ENCODE assay signal across 13 cellular contexts in genomic region chr1:206456577-206457375, GRCh38. TPM values are rescaled to one million over a fixed set of nuclear protein-coding genes. Genes with fewer than 3 reads are reported as not detected.
A peak's percentile ranks its signal among the peaks of the same experiment; 100 is the strongest.
DNase-seq lines count a peak whose midpoint lies in the region; ATAC-seq and TF ChIP-seq lines count a peak whose summit lies in the region.
"Had no signal": no experiment of that assay in that cellular context is flagged by ENCODE, and none has a peak within 500 bp of the region (broad histone marks: within the 10 kb centered on the region; RNA-seq: fewer than 3 reads in every experiment).

No MANE protein-coding gene starts in this region.

- H4K20me1 ChIP-seq in fibroblast of lung (ENCODE audit: control insufficient read depth, extremely low read depth, insufficient read depth, low read length): no peaks in the 10 kb centered on the region
- no peaks in the 10 kb centered on the region for H4K20me1 ChIP-seq in smooth muscle cell (ENCODE audit: low read depth)

- DNase-seq in HCEC 1CT (peak; percentile 20), RWPE1 (ENCODE audit: low spot score) (peak; percentile 70), fibroblast of lung (ENCODE audit: low read depth in 2 of 2) (peak; percentile 14 to 64), smooth muscle cell (lab: John Stamatoyannopoulos, UW; ENCODE audit: unreplicated experiment) (no peak), activated gamma-delta T cell (lab: John Stamatoyannopoulos, UW) (no peak), erythroblast (lab: John Stamatoyannopoulos, UW) (no peak)
- DNase-seq: DND-41; kidney glomerular epithelial cell; stimulated activated CD4-positive, alpha-beta T cell treated with anti-CD3 and anti-CD28 coated beads, Interleukin-4, amount 100 ng/mL, for 4 hours had no signal

- H3K4me3 ChIP-seq in fibroblast of lung (replicated peaks in 1 of 4; ENCODE audit: control extremely low read depth in 1 of 4, insufficient read depth in 1 of 4, low read depth in 3 of 4, low read length in 4 of 4): no peak overlapping the region
- no peak overlapping the region for H3K4me3 ChIP-seq in smooth muscle cell
- H3K4me3 ChIP-seq: ascending aorta, esophagus muscularis mucosa had no signal

- H3K9me3 ChIP-seq in fibroblast of lung (ENCODE audit: control insufficient read depth, insufficient read depth, low read depth, low read length) (no peaks in the 10 kb centered on the region), smooth muscle cell (replicated peaks; ENCODE audit: low read depth) (no peaks in the 10 kb centered on the region)
- H3K9me3 ChIP-seq: ascending aorta, esophagus muscularis mucosa had no signal

- H3K4me2 ChIP-seq in fibroblast of lung (ENCODE audit: extremely low read depth, insufficient read depth, low read length): peak overlapping the region; percentile 63
- H3K4me2 ChIP-seq in smooth muscle cell: peak overlapping the region; percentile 22

- TF ChIP-seq CTCF in RWPE1 (conservative IDR thresholded peaks at IDR 0.05; ENCODE audit: low read depth) (no peak), fibroblast of lung (conservative IDR thresholded peaks at IDR 0.05 in 1 of 2, IDR thresholded peaks at IDR 0.05 in 1 of 2; ENCODE audit: low read depth in 1 of 2, low read length in 2 of 2) (no peak), smooth muscle cell (IDR thresholded peaks at IDR 0.05; ENCODE audit: borderline replicate concordance, insufficient read depth, poor library complexity, severe bottlenecking) (no peak)

- 72% methylated on average over 11 of the region's 11 CpGs for WGBS in smooth muscle cell (ENCODE audit: low lambda C conversion rate)

- peaks cover 14% of the 10 kb centered on the region for H3K36me3 ChIP-seq in fibroblast of lung (ENCODE audit: control insufficient read depth, insufficient read depth, low read length)
- no peaks in the 10 kb centered on the region for H3K36me3 ChIP-seq in smooth muscle cell (ENCODE audit: low read depth)

- POLR2A ChIA-PET in RWPE1 (lab: Yijun Ruan, JAX; ENCODE audit: low non-redundant PET): no interaction called here

- no peak for ATAC-seq in HG02623 (IDR thresholded peaks at IDR 0.05; ENCODE audit: unreplicated experiment)

- no peak overlapping the region for H3K9ac ChIP-seq in fibroblast of lung (ENCODE audit: insufficient read depth, low read length)
- H3K9ac ChIP-seq in smooth muscle cell (ENCODE audit: low read depth): no peak overlapping the region
- H3K9ac ChIP-seq: parathyroid adenoma had no signal

- H3K27ac ChIP-seq in RWPE1 (peak overlapping the region; percentile 50; the same call in 1 of the 2 replicates), fibroblast of lung (ENCODE audit: insufficient read depth, low read length) (no peak overlapping the region), smooth muscle cell (ENCODE audit: low read depth) (peak overlapping the region; percentile 44)
- H3K27ac ChIP-seq: ascending aorta, esophagus muscularis mucosa, parathyroid adenoma had no signal

- no peaks in the 10 kb centered on the region for H3K79me2 ChIP-seq in fibroblast of lung (ENCODE audit: control insufficient read depth, insufficient read depth, low read length)
- no peaks in the 10 kb centered on the region for H3K79me2 ChIP-seq in smooth muscle cell (ENCODE audit: low read depth)
- H3K79me2 ChIP-seq: parathyroid adenoma had no signal

- CTCF ChIA-PET in RWPE1 (lab: Yijun Ruan, JAX): no interaction called here

- H3K27me3 ChIP-seq in fibroblast of lung (ENCODE audit: control insufficient read depth, insufficient read depth, low read length): no peaks in the 10 kb centered on the region
- no peaks in the 10 kb centered on the region for H3K27me3 ChIP-seq in smooth muscle cell (ENCODE audit: low read depth)
- H3K27me3 ChIP-seq: ascending aorta, esophagus muscularis mucosa had no signal

- no peak for TF ChIP-seq POLR2A in erythroblast (IDR thresholded peaks at IDR 0.05; ENCODE audit: low read length)

- H3K4me1 ChIP-seq in fibroblast of lung (ENCODE audit: control insufficient read depth, extremely low read depth, insufficient read depth, low read length): peaks cover 12% of the 10 kb centered on the region
- peaks cover 23% of the 10 kb centered on the region for H3K4me1 ChIP-seq in smooth muscle cell (ENCODE audit: low read depth)
- H3K4me1 ChIP-seq: ascending aorta, parathyroid adenoma had no signal

- no peaks in the 10 kb centered on the region for H3F3A ChIP-seq in smooth muscle cell (ENCODE audit: low read depth)

- H2AFZ ChIP-seq in fibroblast of lung (ENCODE audit: low read length): no peak overlapping the region
- H2AFZ ChIP-seq in smooth muscle cell (ENCODE audit: low read depth): no peak overlapping the region
- H2AFZ ChIP-seq: parathyroid adenoma had no signal

RNA-seq across cellular contexts. Expression of gene IKBKE, which starts 13.5 kb away (rescaled TPM):
- total RNA-seq in fibroblast of lung: 9.6 and 10.0 TPM in 2 replicates
- polyA plus RNA-seq in fibroblast of lung: 12.4 and 13.1 TPM in 2 replicates
- polyA plus RNA-seq in fibroblast of lung (2012): 14.2 and 16.1 TPM in 2 replicates
- polyA minus RNA-seq in fibroblast of lung (ENCODE audit: low replicate concordance): 12.0 and 30.6 TPM in 2 replicates
- 4.0 and 6.2 TPM in 2 replicates for total RNA-seq in smooth muscle cell
- polyA plus RNA-seq in smooth muscle cell: 8.5 and 9.7 TPM in 2 replicates

RNA-seq across cellular contexts. Expression of gene RASSF5, which starts 50.6 kb away (rescaled TPM):
- total RNA-seq in fibroblast of lung (1.8 and 3.0 TPM in 2 replicates), smooth muscle cell (1.3 and 2.6 TPM in 2 replicates)
- polyA plus RNA-seq in fibroblast of lung (1.3 and 2.2 TPM in 2 replicates), smooth muscle cell (1.6 and 3.3 TPM in 2 replicates)
- 1.2 and 3.0 TPM in 2 replicates for polyA plus RNA-seq in fibroblast of lung (2012)
- polyA minus RNA-seq in fibroblast of lung (ENCODE audit: low replicate concordance): 2.9 and 4.9 TPM in 2 replicates

Comparison
In these comparisons a context has a peak if more than half of its experiments do, and no peak if none do; other contexts are left out.
1. DNase-seq: peak in HCEC 1CT (single experiment), RWPE1 (single experiment) and fibroblast of lung (2 of 2); none in smooth muscle cell (single experiment), activated gamma-delta T cell (single experiment) and erythroblast (0 of 2).